24 cellular contexts compared by ENCODE assay signal in the genomic region with DNA sequence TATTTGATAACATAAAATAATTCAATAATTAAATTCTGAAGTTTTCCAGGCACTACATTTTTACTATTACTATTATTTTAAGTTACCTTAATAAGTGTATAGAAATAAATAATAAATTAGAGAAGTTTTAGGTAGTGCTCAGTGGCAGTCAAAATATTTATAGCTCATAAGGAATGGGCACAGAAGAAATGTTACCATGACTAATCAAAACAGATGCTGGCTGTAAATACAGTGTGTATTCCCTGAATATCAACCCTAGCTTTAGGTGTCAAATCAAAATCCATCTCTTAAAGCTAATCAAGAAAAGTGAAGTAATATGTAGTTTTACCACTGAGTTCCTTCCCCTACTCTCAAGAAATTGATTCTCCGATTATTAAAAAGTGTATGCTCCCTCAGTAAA.
"Had no signal": no experiment of that assay in that cellular context is flagged by ENCODE, and none has a peak within 500 bp of the region (broad histone marks: within the 10 kb centered on the region; RNA-seq: fewer than 3 reads in every experiment).

No MANE protein-coding gene starts in this region.

- H3K9me3 Mint-ChIP-seq: activated T-cell treated with anti-CD3 and anti-CD28 coated beads, Interleukin-2, amount 50 U/mL, for 4 hours; activated T-helper 2 cell treated with anti-CD3 and anti-CD28 coated beads, Interferon-gamma antibody, Interleukin-2, Interleukin-4, amounts not matched to agents 10 μg/mL and 5 μg/mL and 100 μg/mL, durations not matched to agents 14 hours and 24 hours and 36 hours had no signal

- DNase-seq: activated B cell treated with CpG ODN at 0.5 μM for 24 hours; activated CD4-positive, alpha-beta T cell treated with anti-CD3 and anti-CD28 coated beads for 36 hours; activated CD4-positive, alpha-beta T cell treated with anti-CD3 and anti-CD28 coated beads, Interleukin-2, amount 50 U/mL, for 4 hours; activated CD8-positive, alpha-beta memory T cell treated with anti-CD3 and anti-CD28 coated beads, Interleukin-2, amount 50 U/mL, for 48 hours; activated naive CD4-positive, alpha-beta T cell; activated T-cell treated with anti-CD3 and anti-CD28 coated beads, Interleukin-2, amount 50 U/mL, for 4 hours; cerebellar nuclear complex; cortex of kidney; mesenchymal stem cell; mucosa of descending colon; naive B cell; nucleus accumbens; sigmoid colon; spleen; stimulated activated CD4-positive, alpha-beta T cell treated with anti-CD3 and anti-CD28 coated beads, Interleukin-4, amount 100 ng/mL, for 1 hour; stimulated activated naive CD4-positive, alpha-beta T cell; T-helper 1 cell; T1000; testis; trophoblast cell; uterus had no signal

- H3K4me3 Mint-ChIP-seq: activated B cell treated with CpG ODN at 0.5 μM for 24 hours; activated CD4-positive, alpha-beta T cell treated with anti-CD3 and anti-CD28 coated beads for 36 hours; activated naive CD8-positive, alpha-beta T cell; activated T-cell treated with anti-CD3 and anti-CD28 coated beads, Interleukin-2, amount 50 U/mL, for 4 hours; naive B cell had no signal

- H3K4me3 ChIP-seq: mucosa of descending colon, sigmoid colon, spleen, testis, uterus had no signal

- ATAC-seq: activated CD4-positive, alpha-beta T cell treated with anti-CD3 and anti-CD28 coated beads for 36 hours; activated T-cell treated with anti-CD3 and anti-CD28 coated beads, Interleukin-2, amount 50 U/mL, for 4 hours; mucosa of descending colon had no signal

- H3K27ac Mint-ChIP-seq: activated B cell treated with CpG ODN at 0.5 μM for 24 hours; activated CD4-positive, alpha-beta T cell treated with anti-CD3 and anti-CD28 coated beads for 36 hours; activated naive CD8-positive, alpha-beta T cell; activated T-helper 2 cell treated with anti-CD3 and anti-CD28 coated beads, Interferon-gamma antibody, Interleukin-2, Interleukin-4, amounts not matched to agents 10 μg/mL and 5 μg/mL and 100 μg/mL, durations not matched to agents 14 hours and 24 hours and 36 hours had no signal

- FAIRE-seq: bronchial epithelial cell had no signal

- H3K27me3 Mint-ChIP-seq: activated B cell treated with CpG ODN at 0.5 μM for 24 hours; activated CD4-positive, alpha-beta T cell treated with anti-CD3 and anti-CD28 coated beads for 36 hours; activated naive CD8-positive, alpha-beta T cell; naive B cell had no signal
